13 cellular contexts compared by ENCODE assay signal in genomic region chr4:3107271-3108185, GRCh38. TPM values are rescaled to one million over a fixed set of nuclear protein-coding genes. Genes with fewer than 3 reads are reported as not detected.
DNase-seq lines count a peak whose midpoint lies in the region; ATAC-seq and TF ChIP-seq lines count a peak whose summit lies in the region.
"Had no signal": no experiment of that assay in that cellular context is flagged by ENCODE, and none has a peak within 500 bp of the region (broad histone marks: within the 10 kb centered on the region; RNA-seq: fewer than 3 reads in every experiment).

No MANE protein-coding gene starts in this region.

- no peak overlapping the region for H3K27ac Mint-ChIP-seq in activated naive CD4-positive, alpha-beta T cell treated with anti-CD3 and anti-CD28 coated beads, Interleukin-2, amount 10 ng/mL, durations not matched to agents 7 days and 5 days

- in situ Hi-C loops in gastrocnemius medialis (cut with MboI; ENCODE audit: low sequenced_read_pairs in 4 of 4): no loop called here

- TF ChIP-seq POLR2A in gastrocnemius medialis (IDR thresholded peaks at IDR 0.05): no peak

- H3K4me1 ChIP-seq in heart right ventricle: peaks cover 17 to 54% (median 35%) of the 10 kb centered on the region in 9 donors
- H3K4me1 ChIP-seq in gastrocnemius medialis: peaks cover 37% of the 10 kb centered on the region in 2 donors

- CTCF ChIA-PET in activated naive CD4-positive, alpha-beta T cell treated with anti-CD3 and anti-CD28 coated beads, Interleukin-2, amount 10 ng/mL, durations not matched to agents 7 days and 5 days (lab: Charles Lee): interaction anchor here (0.7 to 2.7 kb wide), 18 partner anchors 15 to 773 kb away, joined by 3 to 15 read pairs (median 4); no protein-coding TSS in a partner anchor

- H3K4me3 ChIP-seq in heart right ventricle (no peak overlapping the region), gastrocnemius medialis (peak overlapping the region in 1 of 4 donors; percentile 10)
- H3K4me3 ChIP-seq: ascending aorta; BLaER1 treated with 17β-estradiol and CSF1 and Interleukin-3, amounts not matched to agents 10 nM and 100 nM; thoracic aorta had no signal

- H3K4me3 Mint-ChIP-seq in activated naive CD4-positive, alpha-beta T cell treated with anti-CD3 and anti-CD28 coated beads, Interleukin-2, amount 10 ng/mL, durations not matched to agents 7 days and 5 days: no peak overlapping the region

- no peaks in the 10 kb centered on the region for H3K27me3 Mint-ChIP-seq in activated naive CD4-positive, alpha-beta T cell treated with anti-CD3 and anti-CD28 coated beads, Interleukin-2, amount 10 ng/mL, durations not matched to agents 7 days and 5 days
- H3K27me3 Mint-ChIP-seq: progenitor cell of endocrine pancreas had no signal

- H3K36me3 ChIP-seq in heart right ventricle (peaks cover 0 to 95% (median 13%) of the 10 kb centered on the region in 9 donors), gastrocnemius medialis (no peaks in the 10 kb centered on the region)

- no peaks in the 10 kb centered on the region for H3K27me3 ChIP-seq in heart right ventricle
- H3K27me3 ChIP-seq in gastrocnemius medialis: no peaks in the 10 kb centered on the region
- H3K27me3 ChIP-seq: ascending aorta; BLaER1 treated with 17β-estradiol and CSF1 and Interleukin-3, amounts not matched to agents 10 nM and 100 nM had no signal

- TF ChIP-seq CTCF in heart right ventricle (IDR thresholded peaks at IDR 0.05) (no peak), gastrocnemius medialis (IDR thresholded peaks at IDR 0.05 in 4 of 5, conservative IDR thresholded peaks at IDR 0.05 in 1 of 5) (no peak)

- H3K9me3 Mint-ChIP-seq in activated naive CD4-positive, alpha-beta T cell treated with anti-CD3 and anti-CD28 coated beads, Interleukin-2, amount 10 ng/mL, durations not matched to agents 7 days and 5 days: no peaks in the 10 kb centered on the region

- H3K4me1 Mint-ChIP-seq in activated naive CD4-positive, alpha-beta T cell treated with anti-CD3 and anti-CD28 coated beads, Interleukin-2, amount 10 ng/mL, durations not matched to agents 7 days and 5 days: peaks cover 4% of the 10 kb centered on the region

- intact Hi-C loops in heart right ventricle (cut with DNase I) (loop anchor here in 6 of 10 donors (2.0 to 10.0 kb wide), 6 partner anchors 27 to 777 kb away; partner anchors contain the start of gene HGFAC (in 3 of the 6)), gastrocnemius medialis (cut with DNase I; ENCODE audit: low total_unique reads) (loop anchor here (5.0 to 10.0 kb wide), 2 partner anchors 95 to 237 kb away; no protein-coding TSS in a partner anchor)

- peak in 6 of 8 donors; percentile 14 to 49 (median 36) for ATAC-seq in heart right ventricle
- ATAC-seq in gastrocnemius medialis: no peak

- peaks cover 43% of the 10 kb centered on the region for H3K36me3 Mint-ChIP-seq in activated naive CD4-positive, alpha-beta T cell treated with anti-CD3 and anti-CD28 coated beads, Interleukin-2, amount 10 ng/mL, durations not matched to agents 7 days and 5 days

- DNase-seq in AG20443 (ENCODE audit: low spot score) (peak; percentile 55), amniotic epithelial cell (ENCODE audit: low read depth) (peak; percentile 53), heart right ventricle (no peak), gastrocnemius medialis (peak in 1 of 2 donors; percentile 58), NCI-H2227 treated with DMSO at 0.1 percent for 48 hours (lab: John Stamatoyannopoulos, UW) (no peak), T-helper 9 cell (no peak)
- no peak for DNase-seq in activated effector memory CD4-positive, alpha-beta T cell treated with anti-CD3 and anti-CD28 coated beads, Interleukin-2, amount 50 U/mL, for 16 hours
- no peak for DNase-seq in activated naive CD4-positive, alpha-beta T cell treated with anti-CD3 and anti-CD28 coated beads, Interleukin-2, amount 10 ng/mL, durations not matched to agents 7 days and 5 days

- H3K27ac ChIP-seq in heart right ventricle (peak overlapping the region in 9 of 10 donors; percentile 5 to 70 (median 45)), gastrocnemius medialis (peak overlapping the region; percentile 72 to 84 (median 82))

- WGBS in heart right ventricle, 2 donors: 65 to 73% methylated on average over 11 of the region's 11 CpGs

- H3K9me3 ChIP-seq in heart right ventricle: no peaks in the 10 kb centered on the region
- H3K9me3 ChIP-seq in gastrocnemius medialis: no peaks in the 10 kb centered on the region
- H3K9me3 ChIP-seq: ascending aorta; BLaER1 treated with 17β-estradiol and CSF1 and Interleukin-3, amounts not matched to agents 10 nM and 100 nM; thoracic aorta had no signal

RNA-seq across cellular contexts. Expression of gene HTT, which starts 33.0 kb away (rescaled TPM):
- total RNA-seq in heart right ventricle (10 to 100 TPM; 19.3 to 34.0 (median 24.6) TPM), gastrocnemius medialis (10 to 100 TPM; 23.5 to 73.0 (median 51.1) TPM)
- 10 to 100 TPM in 1 of 2 donors, 1 to 10 TPM in 1; 6.3 to 21.9 TPM for polyA plus RNA-seq in heart right ventricle

RNA-seq across cellular contexts. Expression of gene HTT-AS, which starts 33.2 kb away (rescaled TPM):
- total RNA-seq in heart right ventricle (not detected), gastrocnemius medialis (not detected)
- polyA plus RNA-seq in heart right ventricle: not detected
- total RNA-seq: ascending aorta, progenitor cell of endocrine pancreas, RPMI7951, thoracic aorta had no signal

Comparison
In these comparisons a context has a peak if more than half of its experiments do, and no peak if none do; other contexts are left out.
1. DNase-seq: peak in AG20443 (single experiment) and amniotic epithelial cell (single experiment); none in heart right ventricle (0 of 2), activated effector memory CD4-positive, alpha-beta T cell treated with anti-CD3 and anti-CD28 coated beads, Interleukin-2, amount 50 U/mL, for 16 hours (single experiment), NCI-H2227 treated with DMSO at 0.1 percent for 48 hours (single experiment), activated naive CD4-positive, alpha-beta T cell treated with anti-CD3 and anti-CD28 coated beads, Interleukin-2, amount 10 ng/mL, durations not matched to agents 7 days and 5 days (single experiment) and T-helper 9 cell (single experiment).
2. ATAC-seq: peak in heart right ventricle (6 of 8); none in gastrocnemius medialis (0 of 2).